9 cellular contexts compared by ENCODE assay signal in genomic region chr1:180611016-180611930, GRCh38. TPM values are rescaled to one million over a fixed set of nuclear protein-coding genes. Genes with fewer than 3 reads are reported as not detected.
A peak's percentile ranks its signal among the peaks of the same experiment; 100 is the strongest.
DNase-seq lines count a peak whose midpoint lies in the region; ATAC-seq and TF ChIP-seq lines count a peak whose summit lies in the region.
"Had no signal": no experiment of that assay in that cellular context is flagged by ENCODE, and none has a peak within 500 bp of the region (broad histone marks: within the 10 kb centered on the region; RNA-seq: fewer than 3 reads in every experiment).

No MANE protein-coding gene starts in this region.

- no peaks in the 10 kb centered on the region for H3K9me3 Mint-ChIP-seq in HFFc6

- H3K9ac ChIP-seq in parathyroid adenoma: no peak overlapping the region

- DNase-seq in HFFc6 (no peak), OCI-M1 (lab: John Stamatoyannopoulos, UW) (peak; percentile 96), fibroblast of pulmonary artery (ENCODE audit: low read depth) (peak; percentile 39), NCI-H2029 treated with DMSO at 0.1 percent for 48 hours (lab: John Stamatoyannopoulos, UW) (no peak), GOT3 (lab: John Stamatoyannopoulos, UW) (no peak), cerebellum (ENCODE audit: low spot score) (no peak)

- H3K27ac ChIP-seq in parathyroid adenoma: no peak overlapping the region

- no peaks in the 10 kb centered on the region for H3K36me3 ChIP-seq in parathyroid adenoma (ENCODE audit: control insufficient read depth, insufficient read depth, low read length)

- peaks cover 30% of the 10 kb centered on the region for H3K4me1 Mint-ChIP-seq in HFFc6 (ENCODE audit: low read depth)

- H3K79me2 ChIP-seq in parathyroid adenoma: no peaks in the 10 kb centered on the region

- H3K27ac Mint-ChIP-seq in HFFc6: peak overlapping the region; percentile 38

- no peak for TF ChIP-seq CTCF in HFFc6 (IDR thresholded peaks at IDR 0.05)
- TF ChIP-seq CTCF in fibroblast of pulmonary artery (IDR thresholded peaks at IDR 0.05; ENCODE audit: low read length, missing control alignments): no peak
- TF ChIP-seq CTCF in parathyroid adenoma (IDR thresholded peaks at IDR 0.05): no peak

- no peak overlapping the region for H3K4me2 ChIP-seq in parathyroid adenoma (ENCODE audit: low read length)

- H3K4me1 ChIP-seq in parathyroid adenoma: peaks cover 2% of the 10 kb centered on the region

- no peak for ATAC-seq in GM21576 (IDR thresholded peaks at IDR 0.05; ENCODE audit: unreplicated experiment)

- no peaks in the 10 kb centered on the region for H3K36me3 Mint-ChIP-seq in HFFc6 (ENCODE audit: low read depth)

- no peaks in the 10 kb centered on the region; the same call in 1 of the 2 replicates for H3K27me3 Mint-ChIP-seq in HFFc6 (ENCODE audit: insufficient read depth)

- H3K4me3 ChIP-seq in fibroblast of pulmonary artery (replicated peaks; ENCODE audit: low read depth, low read length) (no peak overlapping the region), parathyroid adenoma (ENCODE audit: low read depth, low read length) (no peak overlapping the region)

- H3K27me3 ChIP-seq in parathyroid adenoma (ENCODE audit: control insufficient read depth, insufficient read depth, low read length): no peaks in the 10 kb centered on the region

- H2AFZ ChIP-seq in parathyroid adenoma: peak overlapping the region; percentile 50

- H3K4me3 Mint-ChIP-seq in HFFc6: no peak overlapping the region; the same call in 1 of the 2 replicates

- H3K9me3 ChIP-seq in parathyroid adenoma (ENCODE audit: control insufficient read depth, low read length): no peaks in the 10 kb centered on the region

RNA-seq across cellular contexts. Expression of gene XPR1, which starts 20.5 kb away (rescaled TPM):
- 10 to 100 TPM; 25.0 to 44.7 (median 34.0) TPM for total RNA-seq in HFFc6 (2021; fragmentation: NEBNext Ultra II Directional; extraction: Animal tissue kit (Norgen Biotek cat#: 25700))
- 215 TPM for total RNA-seq in cerebellum

RNA-seq across cellular contexts. Expression of gene OVAAL, which starts 52.5 kb away (rescaled TPM):
- not detected for total RNA-seq in HFFc6 (2021; fragmentation: NEBNext Ultra II Directional; extraction: Animal tissue kit (Norgen Biotek cat#: 25700))
- total RNA-seq in cerebellum: not detected
- total RNA-seq: T-helper 1 cell treated with Interleukin-12 subunit alpha and Interleukin-12 subunit beta and Interleukin-4 antibody, amounts not matched to agents 30 ng/mL and 1 ng/mL, for 36 hours had no signal

Comparison
In these comparisons a context has a peak if more than half of its experiments do, and no peak if none do; other contexts are left out.
1. DNase-seq: peak in OCI-M1 (single experiment) and fibroblast of pulmonary artery (single experiment); none in HFFc6 (single experiment), NCI-H2029 treated with DMSO at 0.1 percent for 48 hours (single experiment), GOT3 (single experiment) and cerebellum (single experiment).